Comparison of ENCODE assay signal across 20 cellular contexts in the genomic region with DNA sequence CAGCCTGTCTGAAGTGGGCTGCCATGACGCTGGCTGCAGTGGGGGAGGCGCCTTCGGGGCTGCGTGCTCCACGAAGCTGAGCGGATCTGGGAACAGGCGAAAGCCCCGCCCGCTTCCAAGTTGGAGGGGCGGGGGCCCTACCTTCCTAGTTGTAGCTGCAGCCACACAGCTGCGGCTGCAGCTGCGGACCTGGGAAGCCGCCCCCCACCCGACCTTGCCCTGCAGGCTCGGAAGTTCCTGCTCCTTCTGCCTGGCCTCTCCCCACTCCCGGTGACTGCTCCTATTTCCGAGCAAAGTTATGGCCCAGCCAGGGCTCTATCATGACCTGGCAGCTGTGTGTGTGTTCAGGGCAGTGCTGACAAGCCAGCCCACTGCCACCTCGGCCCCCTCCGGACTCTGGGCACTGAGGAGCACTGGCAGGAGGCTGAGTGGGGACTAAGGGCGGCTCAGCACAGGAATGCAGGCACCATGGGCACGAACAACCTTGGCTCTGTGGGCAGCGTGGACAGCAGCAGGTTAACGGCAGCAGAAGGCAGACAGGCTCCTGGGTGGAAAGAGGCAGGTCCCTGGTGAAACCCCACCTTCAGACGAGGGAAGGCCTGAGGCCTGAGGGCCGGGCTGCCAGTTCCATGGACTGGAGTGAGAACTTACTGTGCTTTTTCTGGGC.
"Had no signal": no experiment of that assay in that cellular context is flagged by ENCODE, and none has a peak within 500 bp of the region (broad histone marks: within the 10 kb centered on the region; RNA-seq: fewer than 3 reads in every experiment).

No MANE protein-coding gene starts in this region.

- H3K9me3 ChIP-seq: ovary had no signal

- H3K4me3 ChIP-seq: hepatocyte, mucosa of descending colon, ovary, right atrium auricular region, smooth muscle cell, tibial nerve had no signal

- DNase-seq: effector memory CD8-positive, alpha-beta T cell; foreskin keratinocyte; head of caudate nucleus; kidney glomerular epithelial cell; mammary epithelial cell; naive thymus-derived CD8-positive, alpha-beta T cell; nucleus accumbens; ovary; stimulated activated CD4-positive, alpha-beta T cell treated with anti-CD3 and anti-CD28 coated beads, Interleukin-2, amount 100 ng/mL, for 48 hours; stimulated activated CD8-positive, alpha-beta memory T cell treated with anti-CD3 and anti-CD28 coated beads, Interleukin-4, amount 100 ng/mL, for 48 hours had no signal

- H3K4me2 ChIP-seq: hepatocyte, smooth muscle cell had no signal

- ATAC-seq: effector memory CD8-positive, alpha-beta T cell; foreskin keratinocyte; left lobe of liver; mucosa of descending colon; naive thymus-derived CD8-positive, alpha-beta T cell; stimulated activated memory B cell treated with anti-CD40 and anti-IgM and Interleukin-4, amounts not matched to agents 10 μg/mL and 1 μg/mL and 100 μg/mL, for 72 hours had no signal

- H3K9me3 Mint-ChIP-seq: stimulated activated memory B cell treated with anti-CD40 and anti-IgM and Interleukin-4, amounts not matched to agents 10 μg/mL and 1 μg/mL and 100 μg/mL, for 72 hours had no signal

- H2AFZ ChIP-seq: hepatocyte had no signal

- H3K27me3 Mint-ChIP-seq: central memory CD8-positive, alpha-beta T cell; effector memory CD8-positive, alpha-beta T cell; naive thymus-derived CD8-positive, alpha-beta T cell; stimulated activated memory B cell treated with anti-CD40 and anti-IgM and Interleukin-4, amounts not matched to agents 10 μg/mL and 1 μg/mL and 100 μg/mL, for 72 hours; stimulated activated naive CD8-positive, alpha-beta T cell treated with anti-CD3 and anti-CD28 coated beads, Interleukin-15, Interleukin-2, amounts not matched to agents 100 ng/mL and 50 ng/mL, for 24 hours had no signal

- H3K27ac ChIP-seq: foreskin keratinocyte, hepatocyte, ovary, right atrium auricular region, tibial nerve had no signal

- H3K27me3 ChIP-seq: foreskin keratinocyte, hepatocyte, ovary, right atrium auricular region, tibial nerve had no signal

- H3K79me2 ChIP-seq: hepatocyte had no signal

- H3K4me1 ChIP-seq: foreskin keratinocyte, right atrium auricular region, tibial nerve had no signal

- H3K4me3 Mint-ChIP-seq: central memory CD8-positive, alpha-beta T cell; effector memory CD8-positive, alpha-beta T cell; naive thymus-derived CD8-positive, alpha-beta T cell; neural crest cell; stimulated activated memory B cell treated with anti-CD40 and anti-IgM and Interleukin-4, amounts not matched to agents 10 μg/mL and 1 μg/mL and 100 μg/mL, for 72 hours; stimulated activated naive CD8-positive, alpha-beta T cell treated with anti-CD3 and anti-CD28 coated beads, Interleukin-15, Interleukin-2, amounts not matched to agents 100 ng/mL and 50 ng/mL, for 24 hours had no signal

- H3K36me3 ChIP-seq: ovary, right atrium auricular region, tibial nerve had no signal

- H3K36me3 Mint-ChIP-seq: naive thymus-derived CD8-positive, alpha-beta T cell; stimulated activated memory B cell treated with anti-CD40 and anti-IgM and Interleukin-4, amounts not matched to agents 10 μg/mL and 1 μg/mL and 100 μg/mL, for 72 hours had no signal

- H3K27ac Mint-ChIP-seq: effector memory CD8-positive, alpha-beta T cell; naive thymus-derived CD8-positive, alpha-beta T cell; stimulated activated memory B cell treated with anti-CD40 and anti-IgM and Interleukin-4, amounts not matched to agents 10 μg/mL and 1 μg/mL and 100 μg/mL, for 72 hours; stimulated activated naive CD8-positive, alpha-beta T cell treated with anti-CD3 and anti-CD28 coated beads, Interleukin-15, Interleukin-2, amounts not matched to agents 100 ng/mL and 50 ng/mL, for 24 hours had no signal

- H3K4me1 Mint-ChIP-seq: central memory CD8-positive, alpha-beta T cell; naive thymus-derived CD8-positive, alpha-beta T cell; neural crest cell; stimulated activated memory B cell treated with anti-CD40 and anti-IgM and Interleukin-4, amounts not matched to agents 10 μg/mL and 1 μg/mL and 100 μg/mL, for 72 hours had no signal
